17 cellular contexts compared by ENCODE assay signal in genomic region chr20:34468956-34469355, GRCh38.
"Had no signal": no experiment of that assay in that cellular context is flagged by ENCODE, and none has a peak within 500 bp of the region (broad histone marks: within the 10 kb centered on the region; RNA-seq: fewer than 3 reads in every experiment).

No MANE protein-coding gene starts in this region.

- H3K4me3 Mint-ChIP-seq: activated CD8-positive, alpha-beta T cell treated with anti-CD3 and anti-CD28 coated beads for 36 hours; activated T-cell treated with anti-CD3 and anti-CD28 coated beads, Interleukin-2, amount 50 U/mL, for 4 hours; dendritic cell treated with granulocyte-macrophage colony-stimulating factor and Interleukin-4, amounts not matched to agents 40 ng/mL and 50 ng/mL, for 4 days; stimulated activated memory B cell treated with anti-CD40 and anti-IgM and Interleukin-4, amounts not matched to agents 10 μg/mL and 1 μg/mL and 100 μg/mL, for 72 hours had no signal

- ATAC-seq: activated CD8-positive, alpha-beta T cell treated with anti-CD3 and anti-CD28 coated beads for 36 hours; activated T-cell treated with anti-CD3 and anti-CD28 coated beads, Interleukin-2, amount 50 U/mL, for 4 hours; left colon; right lobe of liver; stimulated activated memory B cell treated with anti-CD40 and anti-IgM and Interleukin-4, amounts not matched to agents 10 μg/mL and 1 μg/mL and 100 μg/mL, for 72 hours; upper lobe of right lung had no signal

- H3K27me3 Mint-ChIP-seq: activated CD8-positive, alpha-beta T cell treated with anti-CD3 and anti-CD28 coated beads for 36 hours; dendritic cell treated with granulocyte-macrophage colony-stimulating factor and Interleukin-4, amounts not matched to agents 40 ng/mL and 50 ng/mL, for 4 days; stimulated activated memory B cell treated with anti-CD40 and anti-IgM and Interleukin-4, amounts not matched to agents 10 μg/mL and 1 μg/mL and 100 μg/mL, for 72 hours had no signal

- H3K9me3 Mint-ChIP-seq: activated CD8-positive, alpha-beta T cell treated with anti-CD3 and anti-CD28 coated beads for 36 hours; activated T-cell treated with anti-CD3 and anti-CD28 coated beads, Interleukin-2, amount 50 U/mL, for 4 hours; dendritic cell treated with granulocyte-macrophage colony-stimulating factor and Interleukin-4, amounts not matched to agents 40 ng/mL and 50 ng/mL, for 4 days; stimulated activated memory B cell treated with anti-CD40 and anti-IgM and Interleukin-4, amounts not matched to agents 10 μg/mL and 1 μg/mL and 100 μg/mL, for 72 hours had no signal

- H3K27ac Mint-ChIP-seq: activated CD8-positive, alpha-beta T cell treated with anti-CD3 and anti-CD28 coated beads for 36 hours; dendritic cell treated with granulocyte-macrophage colony-stimulating factor and Interleukin-4, amounts not matched to agents 40 ng/mL and 50 ng/mL, for 4 days; stimulated activated memory B cell treated with anti-CD40 and anti-IgM and Interleukin-4, amounts not matched to agents 10 μg/mL and 1 μg/mL and 100 μg/mL, for 72 hours had no signal

- DNase-seq: activated CD4-positive, alpha-beta T cell treated with anti-CD3 and anti-CD28 coated beads for 48 hours; activated CD4-positive, CD25-positive, alpha-beta regulatory T cell; activated CD8-positive, alpha-beta T cell treated with anti-CD3 and anti-CD28 coated beads for 36 hours; activated effector memory CD4-positive, alpha-beta T cell treated with anti-CD3 and anti-CD28 coated beads, Interleukin-2, amount 50 U/mL, for 16 hours; activated naive CD4-positive, alpha-beta T cell treated with anti-CD3 and anti-CD28 coated beads, Interleukin-2, amount 50 U/mL, for 16 hours; activated T-cell treated with anti-CD3 and anti-CD28 coated beads, Interleukin-2, amount 50 U/mL, for 4 hours; adrenal gland; effector CD8-positive, alpha-beta T cell; left colon; midbrain; ovary; right lobe of liver; stimulated activated CD4-positive, alpha-beta T cell treated with anti-CD3 and anti-CD28 coated beads, Interleukin-4, amount 100 ng/mL, for 4 hours; upper lobe of right lung had no signal

- H3K9me3 ChIP-seq: adrenal gland, ovary, right lobe of liver, thoracic aorta, upper lobe of right lung had no signal
